Comparison of ENCODE assay signal across 8 cellular contexts in the genomic region with DNA sequence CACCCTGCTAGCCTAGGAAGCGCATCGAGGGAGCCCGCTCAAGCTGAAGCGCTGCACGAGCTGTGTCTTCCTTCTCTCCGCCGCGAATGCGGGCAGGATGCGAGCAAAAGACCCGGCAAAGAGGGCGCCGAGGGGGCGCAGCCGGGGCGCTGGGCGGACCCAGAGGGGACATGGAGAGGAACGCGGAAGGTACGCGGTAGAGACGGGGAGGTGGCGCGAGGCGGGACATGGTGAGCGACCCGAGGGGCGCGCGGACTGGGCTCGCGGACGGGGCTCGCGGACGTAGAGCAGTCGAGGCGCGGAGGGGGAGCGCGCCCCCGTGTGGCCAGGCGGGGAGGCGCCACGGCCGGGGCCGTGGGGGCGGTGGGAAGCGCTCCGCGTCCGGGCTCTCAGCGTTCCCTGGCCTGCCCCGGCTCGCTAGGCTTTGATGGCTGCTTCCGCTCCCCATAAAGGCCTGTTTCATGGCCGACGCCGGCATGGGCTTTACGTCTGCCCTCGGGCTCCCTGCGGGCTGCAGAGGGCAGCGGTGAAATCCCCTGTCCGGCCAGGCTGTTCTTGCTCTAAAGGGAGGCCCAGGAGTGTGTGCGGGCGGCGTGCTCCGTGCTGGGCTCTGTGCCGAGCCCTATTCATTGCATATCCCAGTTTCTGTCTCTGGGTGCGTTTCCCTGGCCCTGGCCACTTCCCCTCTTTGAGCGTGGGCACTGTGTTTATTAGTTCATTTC. TPM values are rescaled to one million over a fixed set of nuclear protein-coding genes. Genes with fewer than 3 reads are reported as not detected.
DNase-seq lines count a peak whose midpoint lies in the region; ATAC-seq and TF ChIP-seq lines count a peak whose summit lies in the region.

No MANE protein-coding gene starts in this region.

- intact Hi-C loops in esophagus muscularis mucosa (cut with DNase I) = no loop called here

- peak in 2 of 3 experiments; percentile 76 to 93 for TF ChIP-seq CTCF in esophagus muscularis mucosa (IDR thresholded peaks at IDR 0.05)

- no peaks in the 10 kb centered on the region for H3K36me3 Mint-ChIP-seq in activated T-cell treated with anti-CD3 and anti-CD28 coated beads, Interleukin-2, amount 50 U/mL, for 24 hours (ENCODE audit: low read depth)

- H3K27me3 Mint-ChIP-seq in activated T-cell treated with anti-CD3 and anti-CD28 coated beads, Interleukin-2, amount 50 U/mL, for 24 hours = peaks cover 87% of the 10 kb centered on the region

- no peak for TF ChIP-seq EP300 in esophagus muscularis mucosa (IDR thresholded peaks at IDR 0.05)

- H3K9me3 ChIP-seq in esophagus muscularis mucosa = no peaks in the 10 kb centered on the region

- peaks cover 11 to 35% (median 33%) of the 10 kb centered on the region in 4 donors for H3K4me1 ChIP-seq in esophagus muscularis mucosa

- no peaks in the 10 kb centered on the region for H3K36me3 ChIP-seq in esophagus muscularis mucosa

- H3K9me3 Mint-ChIP-seq in activated T-cell treated with anti-CD3 and anti-CD28 coated beads, Interleukin-2, amount 50 U/mL, for 24 hours = peaks cover 4% of the 10 kb centered on the region

- peak overlapping the region; percentile 51 to 64 (median 54) for H3K4me3 ChIP-seq in esophagus muscularis mucosa

- no peak for TF ChIP-seq POLR2A in esophagus muscularis mucosa (IDR thresholded peaks at IDR 0.05; ENCODE audit: low read depth)

- ATAC-seq in GM19351 (IDR thresholded peaks at IDR 0.05; ENCODE audit: unreplicated experiment) = peak; percentile 59

- peaks cover 6% of the 10 kb centered on the region for H3K4me1 Mint-ChIP-seq in activated T-cell treated with anti-CD3 and anti-CD28 coated beads, Interleukin-2, amount 50 U/mL, for 24 hours (ENCODE audit: low read depth)

- H3K27ac Mint-ChIP-seq in activated T-cell treated with anti-CD3 and anti-CD28 coated beads, Interleukin-2, amount 50 U/mL, for 24 hours = no peak overlapping the region

- peak; percentile 47 for DNase-seq in ACHN
- peak; percentile 29 for DNase-seq in NCI-H748 treated with DMSO at 0.1 percent for 48 hours (lab: John Stamatoyannopoulos, UW)
- DNase-seq in activated T-cell treated with anti-CD3 and anti-CD28 coated beads, Interleukin-2, amount 50 U/mL, for 24 hours = peak; percentile 78
- peak; percentile 92 for DNase-seq in esophagus muscularis mucosa (ENCODE audit: extremely low spot score)
- DNase-seq in mucosa of gallbladder (ENCODE audit: low spot score) = peak; percentile 66
- DNase-seq in stimulated activated CD8-positive, alpha-beta memory T cell treated with anti-CD3 and anti-CD28 coated beads, Interleukin-4, amount 100 ng/mL, for 48 hours = peak; percentile 79
- DNase-seq in NCI-H446 treated with DMSO at 0.1 percent for 48 hours (lab: John Stamatoyannopoulos, UW) = no peak

- peak overlapping the region in 2 of 4 donors; percentile 35 to 40 for H3K27ac ChIP-seq in esophagus muscularis mucosa (replicated peaks in 1 of 4)

- in situ Hi-C loops in ACHN (cut with HindIII; ENCODE audit: low pct_ligation_motif_present, low pct_unique_long_range_greater_than_20kb, low sequenced_read_pairs) = no loop called here

- WGBS in esophagus muscularis mucosa = 0% methylated on average over 10 of the region's 71 CpGs

- H3K27me3 ChIP-seq in esophagus muscularis mucosa = peaks cover 0 to 75% (median 13%) of the 10 kb centered on the region in 4 donors

- H3K4me3 Mint-ChIP-seq in activated T-cell treated with anti-CD3 and anti-CD28 coated beads, Interleukin-2, amount 50 U/mL, for 24 hours = peak overlapping the region; percentile 62

RNA-seq across cellular contexts. Expression of a gene that starts 31.2 kb away (rescaled TPM):
- total RNA-seq in esophagus muscularis mucosa (1 to 10 TPM in 1 of 4 donors, under 1 TPM in 3; 0.45 to 1.3 (median 0.75) TPM), mucosa of gallbladder (13.5 TPM)

RNA-seq across cellular contexts. Expression of a gene that starts 41.7 kb away (rescaled TPM):
- total RNA-seq in esophagus muscularis mucosa = 10 to 100 TPM; 30.7 to 66.1 (median 58.1) TPM
- total RNA-seq in mucosa of gallbladder = 123 TPM
